In the genomic region with DNA sequence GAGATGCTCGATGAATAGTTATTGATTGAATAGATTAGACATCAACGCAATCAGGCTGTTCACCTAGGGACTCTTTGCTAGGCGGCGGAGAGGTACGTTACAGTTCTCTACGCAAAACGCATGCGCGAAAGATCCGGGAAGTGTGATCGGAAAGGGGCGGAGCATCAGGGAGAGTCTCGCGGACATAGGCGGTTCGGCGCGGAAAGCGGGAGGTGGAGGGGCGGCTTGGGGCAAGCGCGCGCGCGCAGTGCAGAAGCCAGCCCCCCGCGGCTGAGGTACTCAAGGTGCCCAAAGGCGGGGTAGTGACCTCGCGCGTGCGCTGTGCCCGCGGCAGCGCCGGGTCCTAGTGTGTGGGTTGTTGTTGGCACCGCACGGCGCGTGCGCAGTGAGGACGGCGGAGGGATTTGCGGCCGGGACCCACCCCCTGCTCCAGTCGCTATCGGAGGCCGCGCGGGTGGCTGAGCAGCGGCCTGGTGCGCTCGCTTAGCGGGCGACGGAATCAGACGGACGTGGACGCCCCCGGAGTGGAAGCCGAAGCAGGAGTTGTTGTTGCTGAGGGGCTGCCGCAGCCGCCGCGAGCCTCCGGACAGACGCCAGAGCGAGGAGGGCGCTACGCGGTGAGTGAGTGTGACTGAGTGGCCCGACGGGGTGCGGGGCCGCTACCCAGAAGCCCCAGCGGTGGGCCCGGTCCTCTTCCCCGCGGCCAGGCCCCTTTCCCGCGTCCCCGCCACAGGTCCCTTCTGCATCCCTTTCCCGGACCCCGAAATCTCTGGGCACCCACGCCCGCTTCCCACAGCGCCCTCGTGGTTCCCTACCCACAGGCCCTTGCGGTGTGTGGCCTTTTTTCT, we compare ENCODE assay signal across 8 cellular contexts. TPM values are rescaled to one million over a fixed set of nuclear protein-coding genes. Genes with fewer than 3 reads are reported as not detected.
DNase-seq lines count a peak whose midpoint lies in the region; ATAC-seq and TF ChIP-seq lines count a peak whose summit lies in the region.

A gene with protein sequence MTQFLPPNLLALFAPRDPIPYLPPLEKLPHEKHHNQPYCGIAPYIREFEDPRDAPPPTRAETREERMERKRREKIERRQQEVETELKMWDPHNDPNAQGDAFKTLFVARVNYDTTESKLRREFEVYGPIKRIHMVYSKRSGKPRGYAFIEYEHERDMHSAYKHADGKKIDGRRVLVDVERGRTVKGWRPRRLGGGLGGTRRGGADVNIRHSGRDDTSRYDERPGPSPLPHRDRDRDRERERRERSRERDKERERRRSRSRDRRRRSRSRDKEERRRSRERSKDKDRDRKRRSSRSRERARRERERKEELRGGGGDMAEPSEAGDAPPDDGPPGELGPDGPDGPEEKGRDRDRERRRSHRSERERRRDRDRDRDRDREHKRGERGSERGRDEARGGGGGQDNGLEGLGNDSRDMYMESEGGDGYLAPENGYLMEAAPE (plus strand): TSS at position 432 of the 848 bp plus-strand sequence. CDS start 964 bp downstream, outside the sequence.

- CTCF ChIA-PET in activated naive CD4-positive, alpha-beta T cell treated with anti-CD3 and anti-CD28 coated beads, Interleukin-2, amount 10 ng/mL, durations not matched to agents 7 days and 5 days (lab: Charles Lee) = no interaction called here

- peak; percentile 100 for ATAC-seq in gastroesophageal sphincter

- H3K27ac ChIP-seq in SK-N-MC = peak within 1 kb of the TSS; percentile 96
- H3K27ac ChIP-seq in gastroesophageal sphincter = peak within 1 kb of the TSS; percentile 75 to 94 (median 92)

- peaks cover 4 to 48% (median 17%) of the 10 kb centered on the region in 3 donors for H3K4me1 ChIP-seq in gastroesophageal sphincter

- H3K9me3 ChIP-seq in SK-N-MC (ENCODE audit: low read depth, low read length) (no peaks in the 10 kb centered on the region), gastroesophageal sphincter (no peaks in the 10 kb centered on the region)

- DNase-seq in GF-D8 (lab: John Stamatoyannopoulos, UW) (peak; percentile 96), HFF-Myc (ENCODE audit: extremely low read depth, low read depth) (peak; percentile 90), NB4 (ENCODE audit: low read depth) (peak; percentile 99), SK-N-MC (ENCODE audit: low read depth, low spot score) (peak; percentile 93), non-pigmented ciliary epithelial cell (ENCODE audit: low read depth) (peak; percentile 94), superior temporal gyrus (ENCODE audit: extremely low spot score) (peak; percentile 99)
- peak; percentile 99 for DNase-seq in activated naive CD4-positive, alpha-beta T cell treated with anti-CD3 and anti-CD28 coated beads, Interleukin-2, amount 10 ng/mL, durations not matched to agents 7 days and 5 days

- TF ChIP-seq POLR2A in NB4 (IDR thresholded peaks at IDR 0.05; ENCODE audit: extremely low read depth, insufficient read length) (peak; percentile 94), gastroesophageal sphincter (IDR thresholded peaks at IDR 0.05) (peak; percentile 85 to 91)

- peaks cover 37% of the 10 kb centered on the region for H3K4me1 Mint-ChIP-seq in activated naive CD4-positive, alpha-beta T cell treated with anti-CD3 and anti-CD28 coated beads, Interleukin-2, amount 10 ng/mL, durations not matched to agents 7 days and 5 days

- peak within 1 kb of the TSS; percentile 96 for H3K4me3 Mint-ChIP-seq in activated naive CD4-positive, alpha-beta T cell treated with anti-CD3 and anti-CD28 coated beads, Interleukin-2, amount 10 ng/mL, durations not matched to agents 7 days and 5 days

- H3K9ac ChIP-seq in SK-N-MC (ENCODE audit: insufficient read length) = peak within 1 kb of the TSS; percentile 99

- H3K27ac Mint-ChIP-seq in activated naive CD4-positive, alpha-beta T cell treated with anti-CD3 and anti-CD28 coated beads, Interleukin-2, amount 10 ng/mL, durations not matched to agents 7 days and 5 days = peak within 1 kb of the TSS; percentile 83

- WGBS in gastroesophageal sphincter (ENCODE audit: low coverage in 1 of 2), 2 donors = 0 to 1% methylated on average over 3 to 24 of the region's 89 CpGs

- H3K4me3 ChIP-seq in HFF-Myc (replicated peaks; ENCODE audit: low read depth, low read length) (peak within 1 kb of the TSS; percentile 89), NB4 (ENCODE audit: low read depth, low read length) (peak within 1 kb of the TSS; percentile 98), SK-N-MC (peak within 1 kb of the TSS; percentile 100), gastroesophageal sphincter (peak within 1 kb of the TSS; percentile 80 to 98)

- H3K36me3 ChIP-seq in SK-N-MC (ENCODE audit: insufficient read depth, low read length) = peaks cover 41% of the 10 kb centered on the region
- H3K36me3 ChIP-seq in gastroesophageal sphincter = peaks cover 0 to 32% of the 10 kb centered on the region in 2 donors

- H3K27me3 Mint-ChIP-seq in activated naive CD4-positive, alpha-beta T cell treated with anti-CD3 and anti-CD28 coated beads, Interleukin-2, amount 10 ng/mL, durations not matched to agents 7 days and 5 days = peaks cover 15% of the 10 kb centered on the region

- TF ChIP-seq CTCF in HFF-Myc (IDR thresholded peaks at IDR 0.05; ENCODE audit: low read depth, low read length, missing control alignments) = no peak
- no peak for TF ChIP-seq CTCF in NB4 (IDR thresholded peaks at IDR 0.05; ENCODE audit: low read depth, low read length)
- peak in 1 of 4 experiments; percentile 22 for TF ChIP-seq CTCF in gastroesophageal sphincter (IDR thresholded peaks at IDR 0.05)

- no peaks in the 10 kb centered on the region for H3K9me3 Mint-ChIP-seq in activated naive CD4-positive, alpha-beta T cell treated with anti-CD3 and anti-CD28 coated beads, Interleukin-2, amount 10 ng/mL, durations not matched to agents 7 days and 5 days

- TF ChIP-seq EP300 in gastroesophageal sphincter (IDR thresholded peaks at IDR 0.05) = no peak

- peaks cover 21% of the 10 kb centered on the region for H3K36me3 Mint-ChIP-seq in activated naive CD4-positive, alpha-beta T cell treated with anti-CD3 and anti-CD28 coated beads, Interleukin-2, amount 10 ng/mL, durations not matched to agents 7 days and 5 days

- no peaks in the 10 kb centered on the region for H3K27me3 ChIP-seq in gastroesophageal sphincter

RNA-seq across cellular contexts. Expression of the gene that starts here (rescaled TPM):
- 100 to 1,000 TPM in 3 of 4 donors, 10 to 100 TPM in 1; 77.4 to 323 (median 192) TPM for total RNA-seq in gastroesophageal sphincter

Comparison
In these comparisons a context has a peak if more than half of its experiments do, and no peak if none do; other contexts are left out.
1. Peak in every context shown above with its lines: DNase-seq, ATAC-seq, H3K4me3 ChIP-seq and H3K27ac ChIP-seq.